26 cellular contexts compared by ENCODE assay signal in the genomic region with DNA sequence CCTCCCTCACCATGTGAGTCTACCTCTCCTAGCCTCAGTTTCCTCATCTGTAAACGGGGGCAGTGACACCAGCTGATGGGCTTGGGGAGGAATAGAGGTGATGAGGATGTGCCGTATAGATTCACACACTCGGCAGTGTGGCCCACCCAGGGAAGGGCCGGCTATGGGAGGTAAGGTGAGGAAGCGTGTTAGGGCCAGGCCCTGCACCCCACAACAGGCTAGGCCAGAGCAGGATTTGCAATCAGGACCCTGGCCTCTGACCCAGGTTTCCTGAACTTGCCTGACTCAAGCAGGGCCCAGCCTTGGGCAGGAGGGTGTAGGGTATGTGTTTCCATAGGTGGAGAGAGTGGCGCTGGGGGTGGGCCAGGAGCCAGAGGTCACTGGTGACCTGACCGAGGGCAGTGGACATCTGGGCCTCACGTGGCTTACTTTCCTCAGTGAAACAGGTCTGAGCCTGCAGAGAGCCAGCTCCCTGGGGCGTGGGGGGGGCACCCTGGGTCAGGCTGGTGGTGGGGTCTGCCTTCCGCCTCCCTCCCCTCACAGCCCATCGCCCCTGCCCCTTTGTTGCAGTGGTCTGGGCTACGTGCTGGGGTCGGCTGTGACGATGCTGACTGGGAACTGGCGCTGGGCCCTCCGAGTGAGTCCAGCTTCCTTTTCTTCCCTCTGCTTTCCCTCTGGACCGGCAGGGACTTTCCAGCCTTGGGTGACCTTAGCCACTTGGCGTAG. TPM values are rescaled to one million over a fixed set of nuclear protein-coding genes. Genes with fewer than 3 reads are reported as not detected.
"Had no signal": no experiment of that assay in that cellular context is flagged by ENCODE, and none has a peak within 500 bp of the region (broad histone marks: within the 10 kb centered on the region; RNA-seq: fewer than 3 reads in every experiment).

No MANE protein-coding gene starts in this region.

- H3K36me3 ChIP-seq: sigmoid colon, upper lobe of right lung had no signal

- FAIRE-seq: bronchial epithelial cell had no signal

- H3K4me1 Mint-ChIP-seq: memory B cell had no signal

- H3K27ac ChIP-seq: coronary artery, foreskin keratinocyte, hepatocyte, sigmoid colon, upper lobe of right lung had no signal

- H3K4me2 ChIP-seq: hepatocyte, smooth muscle cell had no signal

- H3K79me2 ChIP-seq: hepatocyte had no signal

- DNase-seq: activated CD4-positive, alpha-beta T cell treated with anti-CD3 and anti-CD28 coated beads for 4 hours; activated CD4-positive, alpha-beta T cell treated with anti-CD3 and anti-CD28 coated beads, Interleukin-2, amount 50 U/mL, for 48 hours; activated CD4-positive, CD25-positive, alpha-beta regulatory T cell; activated CD8-positive, alpha-beta memory T cell treated with anti-CD3 and anti-CD28 coated beads, Interleukin-2, amount 50 U/mL, for 48 hours; activated naive CD4-positive, alpha-beta T cell; activated naive CD8-positive, alpha-beta T cell treated with anti-CD3 and anti-CD28 coated beads, Interleukin-2, amount 10 ng/mL, durations not matched to agents 7 days and 5 days; activated T-cell treated with anti-CD3 and anti-CD28 coated beads, Interleukin-2, amount 50 U/mL, for 4 hours; amniotic stem cell; cerebellar nuclear complex; foreskin keratinocyte; kidney glomerular epithelial cell; nephron progenitor cell; nucleus accumbens; sigmoid colon; stimulated activated CD4-positive, alpha-beta T cell treated with anti-CD3 and anti-CD28 coated beads, Interleukin-2, amount 100 ng/mL, for 48 hours; stimulated activated CD8-positive, alpha-beta memory T cell treated with anti-CD3 and anti-CD28 coated beads, Interleukin-4, amount 100 ng/mL, for 48 hours; stimulated activated naive CD4-positive, alpha-beta T cell treated with Interleukin-2 at 50 U/mL for 16 hours; T-helper 9 cell; upper lobe of right lung had no signal

- ATAC-seq: activated T-cell treated with anti-CD3 and anti-CD28 coated beads, Interleukin-2, amount 50 U/mL, for 4 hours; foreskin keratinocyte; upper lobe of right lung had no signal

- H3K9me3 ChIP-seq: sigmoid colon, upper lobe of right lung had no signal

- H2AFZ ChIP-seq: hepatocyte had no signal

- H3K4me3 Mint-ChIP-seq: activated naive CD8-positive, alpha-beta T cell treated with anti-CD3 and anti-CD28 coated beads, Interleukin-2, amount 10 ng/mL, durations not matched to agents 7 days and 5 days; activated T-cell treated with anti-CD3 and anti-CD28 coated beads, Interleukin-2, amount 50 U/mL, for 4 hours; memory B cell; nephron progenitor cell had no signal

- H3K27me3 ChIP-seq: hepatocyte, sigmoid colon, upper lobe of right lung had no signal

- H3K4me1 ChIP-seq: foreskin keratinocyte, sigmoid colon had no signal

- H3K36me3 Mint-ChIP-seq: memory B cell had no signal

- H3K4me3 ChIP-seq: coronary artery, hepatocyte, sigmoid colon, smooth muscle cell, upper lobe of right lung had no signal

- H3K9me3 Mint-ChIP-seq: activated naive CD8-positive, alpha-beta T cell treated with anti-CD3 and anti-CD28 coated beads, Interleukin-2, amount 10 ng/mL, durations not matched to agents 7 days and 5 days; activated T-cell treated with anti-CD3 and anti-CD28 coated beads, Interleukin-2, amount 50 U/mL, for 4 hours; activated T-helper 2 cell treated with anti-CD3 and anti-CD28 coated beads, Interferon-gamma antibody, Interleukin-2, Interleukin-4, amounts not matched to agents 10 μg/mL and 5 μg/mL and 100 μg/mL, durations not matched to agents 14 hours and 24 hours and 36 hours; memory B cell; nephron progenitor cell had no signal

- H3K27ac Mint-ChIP-seq: activated T-helper 2 cell treated with anti-CD3 and anti-CD28 coated beads, Interferon-gamma antibody, Interleukin-2, Interleukin-4, amounts not matched to agents 10 μg/mL and 5 μg/mL and 100 μg/mL, durations not matched to agents 14 hours and 24 hours and 36 hours; memory B cell; nephron progenitor cell had no signal

RNA-seq across cellular contexts. Expression of a gene that starts 12.7 kb away (rescaled TPM):
- total RNA-seq: bronchial epithelial cell, foreskin keratinocyte, myocyte, sigmoid colon, smooth muscle cell had no signal
- polyA plus RNA-seq: smooth muscle cell had no signal
